6 cellular contexts compared by ENCODE assay signal in the genomic region with DNA sequence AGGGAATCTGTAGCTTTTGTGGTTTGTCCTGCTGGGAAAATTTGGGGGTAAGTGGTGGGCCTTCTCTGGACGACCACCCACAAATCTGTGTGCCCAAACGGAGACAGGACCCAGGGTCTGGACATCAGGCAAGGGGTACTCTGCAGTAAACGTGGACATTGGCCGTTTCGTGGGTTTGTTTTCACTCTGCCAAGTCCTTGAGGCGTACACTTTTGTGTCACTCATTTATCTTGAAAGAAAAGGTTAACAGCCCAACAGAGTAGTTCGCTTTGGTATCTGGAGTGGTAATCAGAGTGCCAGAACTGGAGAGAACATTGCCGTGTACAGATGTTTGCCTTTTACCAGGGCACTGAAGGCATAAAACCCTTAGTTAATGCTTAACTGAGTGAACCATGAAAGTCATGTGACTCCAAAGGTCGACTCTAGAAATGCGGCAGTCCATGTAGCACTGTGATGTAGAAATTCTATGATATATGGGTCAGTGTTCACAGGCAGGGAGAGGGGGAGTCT.
A peak's percentile ranks its signal among the peaks of the same experiment; 100 is the strongest.
DNase-seq lines count a peak whose midpoint lies in the region; ATAC-seq and TF ChIP-seq lines count a peak whose summit lies in the region.

No MANE protein-coding gene starts in this region.

- DNase-seq in AG09309 (ENCODE audit: low read depth) (no peak), choroid plexus epithelial cell (ENCODE audit: low read depth) (peak; percentile 54)
- DNase-seq in stimulated activated naive CD4-positive, alpha-beta T cell treated with Interleukin-2 at 50 U/mL for 16 hours (lab: John Stamatoyannopoulos, UW): no peak

- peak overlapping the region; percentile 94 for H3K27ac ChIP-seq in neutrophil

- no peaks in the 10 kb centered on the region for H3K27me3 ChIP-seq in neutrophil

- TF ChIP-seq CTCF in AG09309 (IDR thresholded peaks at IDR 0.05; ENCODE audit: control insufficient read depth, insufficient read depth, low read depth, low read length, missing control alignments) (no peak), choroid plexus epithelial cell (conservative IDR thresholded peaks at IDR 0.05; ENCODE audit: low read depth, low read length) (no peak), neutrophil (IDR thresholded peaks at IDR 0.05) (no peak)

- no peaks in the 10 kb centered on the region for H3K9me3 ChIP-seq in neutrophil

- H3K4me1 ChIP-seq in neutrophil (ENCODE audit: control insufficient read depth in 1 of 2, insufficient read depth in 1 of 2, low read depth in 1 of 2, low read length in 1 of 2): peaks cover 50 to 60% of the 10 kb centered on the region in 2 experiments

- ATAC-seq in HG03460 (IDR thresholded peaks at IDR 0.05; ENCODE audit: unreplicated experiment) (peak; percentile 35), HG03095 (IDR thresholded peaks at IDR 0.05; ENCODE audit: unreplicated experiment) (no peak)

- H3K36me3 ChIP-seq in neutrophil: peaks cover 3% of the 10 kb centered on the region

- H3K4me3 ChIP-seq in AG09309 (ENCODE audit: control insufficient read depth, low read depth, low read length): peak overlapping the region; percentile 85
- peak overlapping the region; percentile 93 for H3K4me3 ChIP-seq in choroid plexus epithelial cell (ENCODE audit: low read depth, low read length)
- H3K4me3 ChIP-seq in neutrophil (ENCODE audit: low read depth in 1 of 2, low read length in 1 of 2): peak overlapping the region; percentile 85 to 88
